Comparison of ENCODE assay signal across 8 cellular contexts in the genomic region with DNA sequence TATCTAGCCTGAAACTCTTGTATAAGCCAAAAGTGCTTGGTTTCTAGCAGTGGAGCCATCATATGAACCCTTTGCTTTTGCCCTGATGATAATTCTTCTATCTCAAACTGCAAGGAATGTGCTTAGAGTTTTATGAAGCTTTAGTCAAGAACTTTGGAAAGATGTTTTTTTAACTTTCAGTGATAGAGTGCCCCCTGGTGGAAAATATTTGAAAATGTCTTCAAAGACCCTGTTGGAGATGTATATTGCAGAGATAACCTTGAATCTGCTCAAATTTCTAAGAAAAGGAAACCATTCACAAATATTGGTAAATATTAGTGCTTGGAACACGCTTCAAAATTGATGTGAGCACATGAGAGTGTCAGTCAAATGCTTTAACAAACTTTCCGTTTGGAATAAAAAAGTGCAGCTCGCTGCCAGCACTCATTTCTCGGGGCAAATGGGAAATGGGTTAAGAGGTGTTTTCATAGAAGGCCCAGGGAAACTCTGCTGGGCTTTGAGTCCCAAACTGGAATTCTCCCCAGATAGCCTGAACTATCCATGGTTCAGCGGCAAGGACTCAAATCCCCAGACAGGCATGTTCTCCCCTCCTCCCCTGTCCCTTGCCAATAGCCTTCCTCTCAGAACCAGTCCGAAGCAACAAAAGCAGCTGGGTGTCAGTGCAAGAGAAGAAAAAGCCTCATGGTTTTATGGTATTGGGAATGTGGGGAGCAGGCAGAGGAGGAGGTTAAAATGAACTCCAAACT.
DNase-seq lines count a peak whose midpoint lies in the region; ATAC-seq, FAIRE-seq and TF ChIP-seq lines count a peak whose summit lies in the region.

No MANE protein-coding gene starts in this region.

- no peaks in the 10 kb centered on the region for H3F3A ChIP-seq in Loucy (ENCODE audit: low read depth)

- no peak overlapping the region for H3K27ac Mint-ChIP-seq in activated T-helper 1 cell treated with anti-CD3 and anti-CD28 coated beads, Interleukin-12 subunit alpha, Interleukin-12 subunit beta, Interleukin-2, Interleukin-4 antibody, amounts not matched to agents 30 ng/mL and 10 ng/mL and 1 ng/mL, durations not matched to agents 14 hours and 24 hours and 36 hours

- peak; percentile 6 to 11 for DNase-seq in NCI-H2081 (lab: John Stamatoyannopoulos, UW)
- no peak for DNase-seq in NCI-H2081 treated with DMSO at 0.1 percent for 48 hours (lab: John Stamatoyannopoulos, UW)
- peak; percentile 16 for DNase-seq in amniotic stem cell (lab: John Stamatoyannopoulos, UW)
- no peak for DNase-seq in kidney
- DNase-seq in activated T-helper 1 cell treated with anti-CD3 and anti-CD28 coated beads, Interleukin-12 subunit alpha, Interleukin-12 subunit beta, Interleukin-2, Interleukin-4 antibody, amounts not matched to agents 30 ng/mL and 10 ng/mL and 1 ng/mL, durations not matched to agents 14 hours and 24 hours and 36 hours (ENCODE audit: low spot score) = no peak
- no peak for DNase-seq in activated CD8-positive, alpha-beta memory T cell treated with anti-CD3 and anti-CD28 coated beads, Interleukin-2, amount 50 U/mL, for 4 hours

- H3K79me2 ChIP-seq in Loucy (ENCODE audit: insufficient read depth, low read length) = no peaks in the 10 kb centered on the region

- H3K27ac ChIP-seq in kidney (ENCODE audit: low read depth in 2 of 2, low read length in 2 of 2) = no peak overlapping the region

- H3K4me2 ChIP-seq in Loucy (ENCODE audit: low read depth, low read length, poor library complexity, severe bottlenecking) = no peak overlapping the region

- no peaks in the 10 kb centered on the region for H4K20me1 ChIP-seq in Loucy (ENCODE audit: insufficient read depth, low read length, poor library complexity, severe bottlenecking)

- peaks cover 2% of the 10 kb centered on the region for H3K27me3 Mint-ChIP-seq in activated T-helper 1 cell treated with anti-CD3 and anti-CD28 coated beads, Interleukin-12 subunit alpha, Interleukin-12 subunit beta, Interleukin-2, Interleukin-4 antibody, amounts not matched to agents 30 ng/mL and 10 ng/mL and 1 ng/mL, durations not matched to agents 14 hours and 24 hours and 36 hours (ENCODE audit: insufficient read depth)

- intact Hi-C loops in kidney (cut with DNase I) = no loop called here
- intact Hi-C loops in activated T-helper 1 cell treated with anti-CD3 and anti-CD28 coated beads, Interleukin-12 subunit alpha, Interleukin-12 subunit beta, Interleukin-2, Interleukin-4 antibody, amounts not matched to agents 30 ng/mL and 10 ng/mL and 1 ng/mL, durations not matched to agents 14 hours and 24 hours and 36 hours (cut with micrococcal nuclease) = loop anchor here (1.0 to 10.0 kb wide), 4 partner anchors 130 to 388 kb away; a partner anchor contains a TSS

- H3K9me2 ChIP-seq in Loucy (replicated peaks; ENCODE audit: low read depth, low read length) = no peaks in the 10 kb centered on the region

- peaks cover 3% of the 10 kb centered on the region for H3K4me1 Mint-ChIP-seq in activated T-helper 1 cell treated with anti-CD3 and anti-CD28 coated beads, Interleukin-12 subunit alpha, Interleukin-12 subunit beta, Interleukin-2, Interleukin-4 antibody, amounts not matched to agents 30 ng/mL and 10 ng/mL and 1 ng/mL, durations not matched to agents 14 hours and 24 hours and 36 hours (ENCODE audit: low read depth)

- H3K36me3 ChIP-seq in Loucy (ENCODE audit: insufficient read depth, low read length) = no peaks in the 10 kb centered on the region
- peaks cover 8 to 12% of the 10 kb centered on the region in 2 donors for H3K36me3 ChIP-seq in kidney (ENCODE audit: control insufficient read depth in 1 of 2, insufficient read depth in 2 of 2, low read length in 2 of 2)

- no peaks in the 10 kb centered on the region for H3K36me3 Mint-ChIP-seq in activated T-helper 1 cell treated with anti-CD3 and anti-CD28 coated beads, Interleukin-12 subunit alpha, Interleukin-12 subunit beta, Interleukin-2, Interleukin-4 antibody, amounts not matched to agents 30 ng/mL and 10 ng/mL and 1 ng/mL, durations not matched to agents 14 hours and 24 hours and 36 hours (ENCODE audit: low read depth)

- H3K9ac ChIP-seq in Loucy (ENCODE audit: low read depth, low read length, poor library complexity, severe bottlenecking) (no peak overlapping the region), kidney (ENCODE audit: low read length in 2 of 2) (no peak overlapping the region)

- H3K4me3 ChIP-seq in Loucy (ENCODE audit: low read length, poor library complexity, severe bottlenecking) (no peak overlapping the region), kidney (ENCODE audit: low read length in 2 of 2) (no peak overlapping the region)

- FAIRE-seq in kidney (lab: Jason Lieb, UNC) = peak; percentile 64

- H3K4me1 ChIP-seq in Loucy (ENCODE audit: insufficient read depth, low read length, poor library complexity, severe bottlenecking) (no peaks in the 10 kb centered on the region), kidney (ENCODE audit: control insufficient read depth in 1 of 2, insufficient read depth in 1 of 2, low read depth in 1 of 2, low read length in 2 of 2) (no peaks in the 10 kb centered on the region)

- H2AFZ ChIP-seq in Loucy (ENCODE audit: low read length) = no peak overlapping the region

- H3K27me3 ChIP-seq in Loucy (ENCODE audit: insufficient read depth, low read length, poor library complexity, severe bottlenecking) = no peaks in the 10 kb centered on the region

- no peaks in the 10 kb centered on the region for H3K9me3 Mint-ChIP-seq in activated T-helper 1 cell treated with anti-CD3 and anti-CD28 coated beads, Interleukin-12 subunit alpha, Interleukin-12 subunit beta, Interleukin-2, Interleukin-4 antibody, amounts not matched to agents 30 ng/mL and 10 ng/mL and 1 ng/mL, durations not matched to agents 14 hours and 24 hours and 36 hours

- no peak for ATAC-seq in HG02973 (IDR thresholded peaks at IDR 0.05; ENCODE audit: unreplicated experiment)

- H3K4me3 Mint-ChIP-seq in activated T-helper 1 cell treated with anti-CD3 and anti-CD28 coated beads, Interleukin-12 subunit alpha, Interleukin-12 subunit beta, Interleukin-2, Interleukin-4 antibody, amounts not matched to agents 30 ng/mL and 10 ng/mL and 1 ng/mL, durations not matched to agents 14 hours and 24 hours and 36 hours = no peak overlapping the region

- H3K9me3 ChIP-seq in Loucy (ENCODE audit: insufficient read depth, low read depth, low read length) (no peaks in the 10 kb centered on the region), kidney (ENCODE audit: control insufficient read depth in 1 of 2, low read length in 2 of 2) (no peaks in the 10 kb centered on the region)

- TF ChIP-seq CTCF in Loucy (conservative IDR thresholded peaks at IDR 0.05; ENCODE audit: low read length) = peak; percentile 75
- peak; percentile 58 for TF ChIP-seq CTCF in kidney (IDR thresholded peaks at IDR 0.05; ENCODE audit: borderline replicate concordance, extremely low read depth, insufficient read depth)

Comparison
In these comparisons a context has a peak if more than half of its experiments do, and no peak if none do; other contexts are left out.
1. DNase-seq: peak in NCI-H2081 (2 of 2) and amniotic stem cell (single experiment); none in NCI-H2081 treated with DMSO at 0.1 percent for 48 hours (single experiment), kidney (single experiment), activated T-helper 1 cell treated with anti-CD3 and anti-CD28 coated beads, Interleukin-12 subunit alpha, Interleukin-12 subunit beta, Interleukin-2, Interleukin-4 antibody, amounts not matched to agents 30 ng/mL and 10 ng/mL and 1 ng/mL, durations not matched to agents 14 hours and 24 hours and 36 hours (single experiment) and activated CD8-positive, alpha-beta memory T cell treated with anti-CD3 and anti-CD28 coated beads, Interleukin-2, amount 50 U/mL, for 4 hours (single experiment).